In the genomic region with DNA sequence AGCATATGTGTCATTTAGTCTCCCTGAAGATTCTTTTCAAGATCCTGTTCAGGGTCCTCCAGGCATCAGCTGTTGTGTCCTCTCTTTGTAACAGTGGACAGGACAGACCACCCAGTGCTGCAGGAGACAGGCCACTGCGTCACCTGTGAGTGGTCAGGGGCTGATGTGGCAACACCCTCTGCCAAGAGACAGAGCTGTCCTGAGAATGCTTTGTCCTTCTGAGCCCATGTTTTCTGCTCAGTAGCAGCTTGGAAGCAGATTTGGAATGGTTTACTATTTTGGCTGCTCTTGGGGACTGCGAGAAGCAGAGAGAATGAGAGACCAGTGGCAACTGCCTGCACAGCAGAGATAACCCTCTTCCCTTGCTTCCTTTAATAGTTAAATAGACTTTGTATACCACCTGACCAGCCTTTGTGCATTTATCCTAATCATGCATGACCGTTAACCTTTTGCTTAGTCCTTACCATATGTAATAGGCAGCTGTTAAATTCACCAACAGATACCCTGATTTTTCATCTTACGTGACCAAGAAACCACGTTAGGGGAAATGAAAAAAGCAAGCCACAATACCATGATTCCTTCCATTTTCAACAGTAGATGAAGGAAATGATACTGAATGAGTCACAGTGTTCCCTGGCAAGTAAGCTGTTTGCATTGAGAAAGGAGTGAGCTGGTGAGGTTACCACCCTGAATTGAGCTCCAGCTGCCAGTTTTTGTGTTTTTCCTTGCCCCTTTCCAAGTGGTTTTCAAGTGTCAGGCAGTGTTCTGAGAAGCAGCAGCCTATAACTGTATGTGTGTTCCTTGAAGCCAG, we compare ENCODE assay signal across 8 cellular contexts. TPM values are rescaled to one million over a fixed set of nuclear protein-coding genes. Genes with fewer than 3 reads are reported as not detected.
A peak's percentile ranks its signal among the peaks of the same experiment; 100 is the strongest.
DNase-seq lines count a peak whose midpoint lies in the region; ATAC-seq, FAIRE-seq and TF ChIP-seq lines count a peak whose summit lies in the region.

No MANE protein-coding gene starts in this region.

- ATAC-seq in A549 (peak; percentile 58 to 62; a peak in 3 of 6 replicates), GM18499 (IDR thresholded peaks at IDR 0.05; ENCODE audit: insufficient read depth, unreplicated experiment) (peak; percentile 96), HG02759 (IDR thresholded peaks at IDR 0.05; ENCODE audit: unreplicated experiment) (peak; percentile 95)

- H3K27ac ChIP-seq in A549 (no peak overlapping the region), brain microvascular endothelial cell (peak overlapping the region; percentile 24)
- H3K27ac ChIP-seq in effector memory CD4-positive, alpha-beta T cell (ENCODE audit: insufficient read depth, low read length, poor library complexity, severe bottlenecking), result no peak overlapping the region

- no peaks in the 10 kb centered on the region for H3K36me3 ChIP-seq in brain microvascular endothelial cell (replicated peaks)
- H3K36me3 ChIP-seq in effector memory CD4-positive, alpha-beta T cell (ENCODE audit: control insufficient read depth, insufficient read depth, low read length), result no peaks in the 10 kb centered on the region

- H3K4me1 ChIP-seq in A549, result no peaks in the 10 kb centered on the region
- no peaks in the 10 kb centered on the region for H3K4me1 ChIP-seq in effector memory CD4-positive, alpha-beta T cell (ENCODE audit: control insufficient read depth, insufficient read depth, low read length, poor library complexity, severe bottlenecking)

- H3K9me3 ChIP-seq in A549, result no peaks in the 10 kb centered on the region
- H3K9me3 ChIP-seq in effector memory CD4-positive, alpha-beta T cell (ENCODE audit: control insufficient read depth, low read length), result no peaks in the 10 kb centered on the region

- CTCF ChIA-PET in A549 (lab: Yijun Ruan, JAX), result no interaction called here

- TF ChIP-seq CTCF in A549 (IDR thresholded peaks at IDR 0.05) (no peak), NB4 (IDR thresholded peaks at IDR 0.05; ENCODE audit: low read depth, low read length) (no peak), brain microvascular endothelial cell (IDR thresholded peaks at IDR 0.05; ENCODE audit: low read depth, low read length, missing control alignments) (no peak)

- TF ChIP-seq POLR2A in A549 (IDR thresholded peaks at IDR 0.05; ENCODE audit: low read length), result no peak
- no peak for TF ChIP-seq POLR2A in NB4 (IDR thresholded peaks at IDR 0.05; ENCODE audit: extremely low read depth, insufficient read length)

- DNase-seq in A549 (ENCODE audit: low read depth in 1 of 2, low spot score in 1 of 2), result peak in 1 of 2 experiments; percentile 9
- peak; percentile 53 for DNase-seq in NB4 (ENCODE audit: low read depth)
- peak; percentile 50 for DNase-seq in brain microvascular endothelial cell
- peak; percentile 63 for DNase-seq in medulla oblongata (ENCODE audit: extremely low spot score)
- no peak for DNase-seq in NCI-H1930 (lab: John Stamatoyannopoulos, UW)
- DNase-seq in effector memory CD4-positive, alpha-beta T cell, result no peak

- no peak for TF ChIP-seq RAD21 in A549 (conservative IDR thresholded peaks at IDR 0.05 in 1 of 2, IDR thresholded peaks at IDR 0.05 in 1 of 2)

- no peaks in the 10 kb centered on the region for H3K27me3 ChIP-seq in brain microvascular endothelial cell (replicated peaks)
- no peaks in the 10 kb centered on the region for H3K27me3 ChIP-seq in effector memory CD4-positive, alpha-beta T cell (replicated peaks; ENCODE audit: control insufficient read depth, insufficient read depth, low read length, poor library complexity, severe bottlenecking)

- H3K4me2 ChIP-seq in A549, result peak overlapping the region; percentile 19; the same call in 1 of the 3 replicates

- FAIRE-seq in A549 (lab: Jason Lieb, UNC), result no peak

- TF ChIP-seq EP300 in A549 (IDR thresholded peaks at IDR 0.05), result no peak

- 39% methylated on average over 5 of the region's 5 CpGs for WGBS in A549 (ENCODE audit: missing lambda C conversion rate)

- POLR2A ChIA-PET in A549 (lab: Yijun Ruan, JAX), result no interaction called here

- in situ Hi-C loops in brain microvascular endothelial cell (cut with HindIII; ENCODE audit: low pct_ligation_motif_present, low sequenced_read_pairs), result no loop called here

- no peak overlapping the region for H3K4me3 ChIP-seq in A549
- H3K4me3 ChIP-seq in NB4 (ENCODE audit: low read depth, low read length), result no peak overlapping the region
- no peak overlapping the region for H3K4me3 ChIP-seq in brain microvascular endothelial cell (ENCODE audit: low read depth, low read length)
- no peak overlapping the region for H3K4me3 ChIP-seq in effector memory CD4-positive, alpha-beta T cell (ENCODE audit: insufficient read depth, low read depth, low read length, poor library complexity, severe bottlenecking)

TF ChIP-seq in A549, 52 proteins besides CTCF, POLR2A, EP300 and RAD21:
- TF ChIP-seq BHLHE40 (IDR thresholded peaks at IDR 0.05; ENCODE audit: low read depth, low read length) (no peak), NR3C1 (IDR thresholded peaks at IDR 0.05) (no peak), TP53 (CRISPR knock-in tag; IDR thresholded peaks at IDR 0.05) (no peak), RCOR1 (IDR thresholded peaks at IDR 0.05; ENCODE audit: low read depth, low read length) (no peak), CHD2 (IDR thresholded peaks at IDR 0.05; ENCODE audit: low read length, partially characterized antibody) (no peak), FOSL2 (IDR thresholded peaks at IDR 0.05) (no peak), FOSL2 (CRISPR knock-in tag; IDR thresholded peaks at IDR 0.05) (no peak), EHF (CRISPR knock-in tag; IDR thresholded peaks at IDR 0.05) (no peak), ZSCAN20 (CRISPR knock-in tag; IDR thresholded peaks at IDR 0.05) (no peak), CBX8 (IDR thresholded peaks at IDR 0.05) (no peak), HOXB5 (CRISPR knock-in tag; IDR thresholded peaks at IDR 0.05) (no peak)
- TF ChIP-seq, protein P1, sequence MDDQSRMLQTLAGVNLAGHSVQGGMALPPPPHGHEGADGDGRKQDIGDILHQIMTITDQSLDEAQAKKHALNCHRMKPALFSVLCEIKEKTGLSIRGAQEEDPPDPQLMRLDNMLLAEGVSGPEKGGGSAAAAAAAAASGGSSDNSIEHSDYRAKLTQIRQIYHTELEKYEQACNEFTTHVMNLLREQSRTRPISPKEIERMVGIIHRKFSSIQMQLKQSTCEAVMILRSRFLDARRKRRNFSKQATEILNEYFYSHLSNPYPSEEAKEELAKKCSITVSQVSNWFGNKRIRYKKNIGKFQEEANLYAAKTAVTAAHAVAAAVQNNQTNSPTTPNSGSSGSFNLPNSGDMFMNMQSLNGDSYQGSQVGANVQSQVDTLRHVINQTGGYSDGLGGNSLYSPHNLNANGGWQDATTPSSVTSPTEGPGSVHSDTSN (IDR thresholded peaks at IDR 0.05), result no peak

RNA-seq across cellular contexts. Expression of a gene that starts 35.5 kb away (rescaled TPM):
- polyA plus RNA-seq in A549 (2011; rRNA removed) (0.14 and 0.36 TPM in 2 replicates), A549 (2017; fragmentation: RNase III; extraction: RNeasy Plus Mini Kit Qiagen cat#74134 plus additional on column Dnase treatment) (0.05 to 0.17 TPM (median 0.13 TPM) in 3 replicates)
- polyA plus RNA-seq in A549 (2012; cell fraction: cytosol; rRNA removed), result 0.09 and 0.22 TPM in 2 replicates
- 0.12 and 0.28 TPM in 2 replicates for polyA plus RNA-seq in A549 (2012; cell fraction: nucleus; rRNA removed)
- 0.33 TPM in 1 of 2 replicates, not detected in the other for polyA minus RNA-seq in A549 (2011; rRNA and poly(A)+ RNA removed)

Comparison
In these comparisons a context has a peak if more than half of its experiments do, and no peak if none do; other contexts are left out.
1. DNase-seq: peak in NB4 (single experiment), brain microvascular endothelial cell (single experiment) and medulla oblongata (single experiment); none in NCI-H1930 (0 of 2) and effector memory CD4-positive, alpha-beta T cell (0 of 3).
2. Peak in every context shown above with its lines, with median percentiles within 50 percentile points of each other: ATAC-seq.